In the genomic region with DNA sequence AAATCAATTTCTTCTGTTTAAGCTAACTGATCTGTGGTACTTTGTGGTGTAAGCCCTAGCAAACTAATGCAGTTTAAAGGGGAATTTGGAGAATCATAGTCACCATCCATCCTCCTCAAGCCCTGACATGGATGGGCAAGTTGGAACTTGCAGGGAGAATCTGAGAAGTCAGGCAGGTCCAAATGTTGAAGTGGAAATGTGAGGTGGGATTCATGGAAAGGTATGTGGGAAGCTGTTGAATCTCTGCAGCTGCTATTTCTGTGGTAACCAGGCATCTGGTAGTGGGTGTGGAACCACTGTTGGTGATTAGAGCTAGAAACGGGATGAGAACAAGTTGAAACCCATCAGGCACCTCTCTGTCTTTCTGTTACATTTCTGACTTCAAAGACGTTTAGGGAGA, we compare ENCODE assay signal across 18 cellular contexts.
"Had no signal": no experiment of that assay in that cellular context is flagged by ENCODE, and none has a peak within 500 bp of the region (broad histone marks: within the 10 kb centered on the region; RNA-seq: fewer than 3 reads in every experiment).

No MANE protein-coding gene starts in this region.

- ATAC-seq: activated CD8-positive, alpha-beta T cell treated with anti-CD3 and anti-CD28 coated beads, Interleukin-2, amount 10 ng/mL, durations not matched to agents 7 days and 5 days; left ventricle myocardium superior; natural killer cell treated with Interleukin-12 subunit alpha and Interleukin-12 subunit beta and Interleukin-15 and Interleukin-18, amount 100 ng/mL, for 72 hours; stimulated activated memory B cell treated with anti-CD40 and anti-IgM and Interleukin-4, amounts not matched to agents 10 μg/mL and 1 μg/mL and 100 μg/mL, for 72 hours had no signal

- DNase-seq: activated B cell treated with CpG ODN at 0.5 μM for 24 hours; activated CD4-positive, alpha-beta T cell treated with anti-CD3 and anti-CD28 coated beads for 48 hours; activated CD8-positive, alpha-beta memory T cell treated with anti-CD3 and anti-CD28 coated beads, Interleukin-2, amount 50 U/mL, for 4 hours; activated CD8-positive, alpha-beta T cell treated with anti-CD3 and anti-CD28 coated beads, Interleukin-2, amount 10 ng/mL, durations not matched to agents 7 days and 5 days; activated effector memory CD4-positive, alpha-beta T cell treated with anti-CD3 and anti-CD28 coated beads, Interleukin-2, amount 50 U/mL, for 16 hours; activated T-cell treated with anti-CD3 and anti-CD28 coated beads, Interleukin-2, amount 50 U/mL, for 48 hours; adrenal gland; hypothalamus; kidney glomerular epithelial cell; left ventricle myocardium superior; mesenchymal stem cell; stimulated activated CD4-positive, alpha-beta T cell treated with anti-CD3 and anti-CD28 coated beads, Interleukin-12 subunit alpha, Interleukin-12 subunit beta, amount 100 ng/mL, for 4 hours; stimulated activated CD4-positive, alpha-beta T cell treated with anti-CD3 and anti-CD28 coated beads, Interleukin-2, amount 100 ng/mL, for 24 hours; thyroid gland had no signal

- H3K27ac ChIP-seq: adrenal gland, cardiac muscle cell, esophagus muscularis mucosa, thyroid gland had no signal
